Comparison of ENCODE assay signal across 29 cellular contexts in genomic region chr5:89942171-89942570, GRCh38.
"Had no signal": no experiment of that assay in that cellular context is flagged by ENCODE, and none has a peak within 500 bp of the region (broad histone marks: within the 10 kb centered on the region; RNA-seq: fewer than 3 reads in every experiment).

No MANE protein-coding gene starts in this region.

- H3K27ac Mint-ChIP-seq: dendritic cell treated with granulocyte-macrophage colony-stimulating factor and Interleukin-4, amounts not matched to agents 40 ng/mL and 50 ng/mL, for 4 days; effector memory CD8-positive, alpha-beta T cell; endodermal cell had no signal

- H3K27me3 Mint-ChIP-seq: dendritic cell treated with granulocyte-macrophage colony-stimulating factor and Interleukin-4, amounts not matched to agents 40 ng/mL and 50 ng/mL, for 4 days; effector memory CD8-positive, alpha-beta T cell had no signal

- H3K27me3 ChIP-seq: colonic mucosa, dorsolateral prefrontal cortex, esophagus muscularis mucosa, esophagus squamous epithelium, foreskin keratinocyte, gastrocnemius medialis, gastroesophageal sphincter, heart left ventricle, heart right ventricle had no signal

- H3K4me1 ChIP-seq: colonic mucosa, esophagus squamous epithelium, foreskin keratinocyte had no signal

- DNase-seq: colonic mucosa; cortex of kidney; dermis blood vessel endothelial cell; dorsolateral prefrontal cortex; effector CD4-positive, alpha-beta T cell; effector CD8-positive, alpha-beta T cell; effector memory CD4-positive, alpha-beta T cell; effector memory CD8-positive, alpha-beta T cell; endodermal cell; erythroblast; esophagus squamous epithelium; foreskin fibroblast; foreskin keratinocyte; foreskin melanocyte; gastrocnemius medialis; glutamatergic neuron; head of caudate nucleus; heart left ventricle; heart right ventricle had no signal

- H3K36me3 ChIP-seq: colonic mucosa, esophagus muscularis mucosa, esophagus squamous epithelium, gastrocnemius medialis, gastroesophageal sphincter, heart left ventricle, heart right ventricle had no signal

- H3K9me3 ChIP-seq: colonic mucosa, esophagus muscularis mucosa, esophagus squamous epithelium, gastrocnemius medialis, gastroesophageal sphincter, heart left ventricle, heart right ventricle had no signal

- H3K4me3 Mint-ChIP-seq: dendritic cell treated with granulocyte-macrophage colony-stimulating factor and Interleukin-4, amounts not matched to agents 40 ng/mL and 50 ng/mL, for 4 days; effector memory CD8-positive, alpha-beta T cell; endodermal cell had no signal

- ATAC-seq: effector memory CD8-positive, alpha-beta T cell; esophagus mucosa; foreskin keratinocyte; gastrocnemius medialis; gastroesophageal sphincter; heart left ventricle; heart right ventricle had no signal

- H3K27ac ChIP-seq: colonic mucosa, coronary artery, dorsolateral prefrontal cortex, epithelial cell of prostate, esophagus muscularis mucosa, esophagus squamous epithelium, foreskin keratinocyte, gastrocnemius medialis, gastroesophageal sphincter, heart left ventricle, heart right ventricle had no signal

- H3K4me3 ChIP-seq: colonic mucosa, coronary artery, dorsolateral prefrontal cortex, esophagus muscularis mucosa, esophagus squamous epithelium, gastrocnemius medialis, gastroesophageal sphincter, heart left ventricle, heart right ventricle had no signal

- FAIRE-seq: colon, endometrium, endothelial cell of umbilical vein, frontal cortex had no signal

- H3K9me3 Mint-ChIP-seq: dendritic cell treated with granulocyte-macrophage colony-stimulating factor and Interleukin-4, amounts not matched to agents 40 ng/mL and 50 ng/mL, for 4 days; endodermal cell had no signal
